ENCODE assay signal across 5 cellular contexts in genomic region chr17:68099341-68099753, GRCh38.
DNase-seq lines count a peak whose midpoint lies in the region; ATAC-seq, FAIRE-seq and TF ChIP-seq lines count a peak whose summit lies in the region.
"Not testable (repeated sequence)": the region's sequence is repeated elsewhere in the genome, so short reads cannot be mapped to it uniquely, and the experiment has no call there.

No MANE protein-coding gene starts in this region.

- peaks cover 15% of the 10 kb centered on the region for H3K79me2 ChIP-seq in HepG2 (ENCODE audit: insufficient read depth, low read length)

- not testable (repeated sequence) for TF ChIP-seq EP300 in HepG2 (IDR thresholded peaks at IDR 0.05; ENCODE audit: low read depth in 2 of 2, low read length in 2 of 2); HepG2 (CRISPR knock-in tag; IDR thresholded peaks at IDR 0.05; ENCODE audit: borderline replicate concordance)

- peaks cover 15% of the 10 kb centered on the region for H3K4me1 Mint-ChIP-seq in Caco-2 (ENCODE audit: low read depth, unreplicated experiment)
- peaks cover 18% of the 10 kb centered on the region for H3K4me1 Mint-ChIP-seq in endodermal cell

- H3K9ac ChIP-seq in endodermal cell (ENCODE audit: extremely low read depth, low read length, poor library complexity, severe bottlenecking); HepG2 (ENCODE audit: insufficient read depth, low read depth, low read length): not testable (repeated sequence)

- POLR2A ChIA-PET in Caco-2 (lab: Charles Lee): not testable (repeated sequence)
- POLR2A ChIA-PET in HepG2 (lab: Yijun Ruan, JAX): interaction anchor here (1.1 to 1.6 kb wide), 3 partner anchors 64 to 106 kb away, joined by 3 to 4 read pairs (median 3); partner anchors contain the start of gene KPNA2

- H3K27ac Mint-ChIP-seq in Caco-2 (ENCODE audit: unreplicated experiment): peak overlapping the region; percentile 90
- H3K27ac Mint-ChIP-seq in endodermal cell: not testable (repeated sequence)

- not testable (repeated sequence) for H2AFZ ChIP-seq in HepG2 (ENCODE audit: low read length)

- TF ChIP-seq RAD21 in HepG2 (CRISPR knock-in tag; IDR thresholded peaks at IDR 0.05): not testable (repeated sequence)

- not testable (repeated sequence) for H3K27me3 Mint-ChIP-seq in Caco-2 (ENCODE audit: insufficient read depth, unreplicated experiment)
- peaks cover 25% of the 10 kb centered on the region for H3K27me3 Mint-ChIP-seq in endodermal cell (ENCODE audit: insufficient read depth)

- H3K4me3 ChIP-seq in Caco-2 (ENCODE audit: low read depth, low read length); endodermal cell (ENCODE audit: low read length); HepG2 (replicated peaks in 1 of 3; ENCODE audit: insufficient read depth in 1 of 3, low read depth in 2 of 3, low read length in 3 of 3): not testable (repeated sequence)

- H3K27me3 ChIP-seq in Caco-2 (replicated peaks; ENCODE audit: control insufficient read depth, insufficient read depth, low read length); endodermal cell (ENCODE audit: control insufficient read depth, insufficient read depth, low read length, poor library complexity, severe bottlenecking); HepG2 (ENCODE audit: control insufficient read depth in 1 of 2, insufficient read depth in 2 of 2, low read length in 2 of 2): not testable (repeated sequence)

- not testable (repeated sequence) for H3K36me3 ChIP-seq in Caco-2 (ENCODE audit: control insufficient read depth, insufficient read depth, low read length); endodermal cell (ENCODE audit: control insufficient read depth, insufficient read depth, low read length); HepG2 (replicated peaks in 1 of 2; ENCODE audit: control insufficient read depth in 1 of 2, insufficient read depth in 2 of 2, low read length in 2 of 2)

- not testable (repeated sequence) for H3K27ac ChIP-seq in endodermal cell (ENCODE audit: low read depth, low read length); HepG2 (ENCODE audit: extremely low read length, insufficient read depth, low read length)

- not testable (repeated sequence) for BruUV-seq in Caco-2 (replicated peaks; lab: Mats Ljungman, UMichigan); HepG2 (replicated peaks; lab: Mats Ljungman, UMichigan)

- H4K20me1 ChIP-seq in HepG2 (ENCODE audit: insufficient read depth, low read length): not testable (repeated sequence)

- not testable (repeated sequence) for H3K4me2 ChIP-seq in HepG2 (ENCODE audit: low read depth, low read length)

- WGBS in endodermal cell (ENCODE audit: insufficient coverage in 1 of 2, insufficient read length in 1 of 2), 2 experiments: 95 to 96% methylated on average over 21 to 29 of the region's 29 CpGs
- WGBS in HepG2 (ENCODE audit: low lambda C conversion rate): 99% methylated on average over 12 of the region's 29 CpGs

- H3K4me3 Mint-ChIP-seq in Caco-2 (ENCODE audit: unreplicated experiment); endodermal cell: not testable (repeated sequence)

- H3K4me1 ChIP-seq in Caco-2: peaks cover 13% of the 10 kb centered on the region; the same call in 1 of the 2 replicates
- not testable (repeated sequence) for H3K4me1 ChIP-seq in endodermal cell (ENCODE audit: control insufficient read depth, insufficient read depth, low read length)
- peaks cover 59% of the 10 kb centered on the region for H3K4me1 ChIP-seq in HepG2 (ENCODE audit: insufficient read depth, low read length)

- CTCF ChIA-PET in Caco-2 (lab: Charles Lee); HepG2 (lab: Yijun Ruan, JAX; ENCODE audit: low intra/inter-chr PET ratio, low total read pairs): not testable (repeated sequence)

- not testable (repeated sequence) for DNase-seq in Caco-2; HepG2 (ENCODE audit: low spot score)
- peak; percentile 30 for DNase-seq in activated effector memory CD4-positive, alpha-beta T cell treated with anti-CD3 and anti-CD28 coated beads, Interleukin-2, amount 50 U/mL, for 16 hours
- DNase-seq in endodermal cell (peak; percentile 43), mesenteric fat pad (ENCODE audit: low spot score) (peak; percentile 75)

- ATAC-seq in HepG2: not testable (repeated sequence)

- not testable (repeated sequence) for FAIRE-seq in HepG2 (lab: Jason Lieb, UNC)

- H3K36me3 Mint-ChIP-seq in Caco-2 (ENCODE audit: insufficient read depth, unreplicated experiment): peaks cover 12% of the 10 kb centered on the region
- not testable (repeated sequence) for H3K36me3 Mint-ChIP-seq in endodermal cell (ENCODE audit: low read depth)

- H3K9me3 ChIP-seq in Caco-2; endodermal cell (ENCODE audit: control insufficient read depth, low read length); HepG2 (ENCODE audit: low read length): not testable (repeated sequence)

- not testable (repeated sequence) for H3K9me3 Mint-ChIP-seq in Caco-2 (ENCODE audit: unreplicated experiment)
- H3K9me3 Mint-ChIP-seq in endodermal cell: peaks cover 21% of the 10 kb centered on the region

- not testable (repeated sequence) for TF ChIP-seq POLR2A in HepG2 (IDR thresholded peaks at IDR 0.05; ENCODE audit: insufficient read depth in 1 of 2, low read depth in 2 of 2, low read length in 2 of 2)

- intact Hi-C loops in Caco-2 (cut with micrococcal nuclease; ENCODE audit: unreplicated experiment); HepG2 (cut with micrococcal nuclease; ENCODE audit: unreplicated experiment): not testable (repeated sequence)

- not testable (repeated sequence) for TF ChIP-seq CTCF in Caco-2 (IDR thresholded peaks at IDR 0.05; ENCODE audit: insufficient read depth in 1 of 2, low read depth in 1 of 2, low read length in 1 of 2, severe bottlenecking in 1 of 2, unreplicated experiment in 1 of 2); endodermal cell (conservative IDR thresholded peaks at IDR 0.05); HepG2 (CRISPR knock-in tag; IDR thresholded peaks at IDR 0.05)

- in situ Hi-C loops in HepG2 (cut with HindIII; ENCODE audit: extremely low pct_ligation_motif_present, low pct_unique_long_range_greater_than_20kb): not testable (repeated sequence)

TF ChIP-seq in HepG2, 621 proteins besides CTCF, POLR2A, EP300 and RAD21:
- peak; percentile 28; the same call in 1 of the 2 replicates for TF ChIP-seq ZNF687 (CRISPR knock-in tag; IDR thresholded peaks at IDR 0.05)
